In the genomic region with DNA sequence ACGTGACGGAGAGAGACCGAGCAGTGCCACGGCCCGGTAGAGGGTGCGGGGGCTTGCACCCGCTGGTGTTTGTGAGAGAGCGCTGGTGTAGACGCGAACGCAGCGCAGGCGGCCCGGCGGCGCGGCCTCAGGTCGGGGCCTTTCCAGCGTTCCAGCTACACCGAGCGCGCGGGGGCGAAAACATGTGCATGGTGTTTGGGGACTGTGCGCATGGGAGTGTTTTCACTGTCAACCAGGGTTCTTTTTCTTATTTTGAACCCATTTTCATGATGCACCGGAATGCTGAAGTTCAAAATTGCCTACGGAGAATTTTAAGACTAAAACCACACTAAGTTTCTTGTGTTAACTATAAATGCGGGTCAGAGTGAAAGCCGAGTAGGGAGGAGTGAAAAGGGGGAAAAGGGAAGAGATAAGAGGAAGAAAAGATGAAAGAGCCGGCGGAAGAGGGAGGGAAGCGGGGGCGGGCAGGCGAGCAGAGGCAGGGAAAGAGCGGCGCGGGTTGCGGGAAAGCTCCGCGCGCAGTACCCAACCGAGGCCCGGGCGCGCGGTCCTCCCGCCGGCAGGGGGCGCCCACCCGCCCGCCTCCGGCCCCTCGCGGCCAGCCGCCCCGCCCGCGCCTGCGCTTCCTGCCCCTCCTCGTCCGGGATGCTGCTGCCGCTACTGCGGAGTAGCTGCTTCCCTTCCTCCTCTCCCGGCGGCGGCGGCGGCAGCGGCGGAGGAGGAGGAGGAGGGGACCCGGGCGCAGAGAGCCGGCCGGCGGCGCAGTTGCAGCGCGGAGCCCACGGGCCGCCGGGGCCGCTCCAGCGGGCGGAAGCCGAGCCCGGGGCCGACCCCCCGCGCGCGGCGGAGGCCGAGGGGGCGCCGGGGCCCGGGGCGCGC, we compare ENCODE assay signal across 8 cellular contexts. TPM values are rescaled to one million over a fixed set of nuclear protein-coding genes. Genes with fewer than 3 reads are reported as not detected.
DNase-seq lines count a peak whose midpoint lies in the region; ATAC-seq and TF ChIP-seq lines count a peak whose summit lies in the region.

A gene with protein sequence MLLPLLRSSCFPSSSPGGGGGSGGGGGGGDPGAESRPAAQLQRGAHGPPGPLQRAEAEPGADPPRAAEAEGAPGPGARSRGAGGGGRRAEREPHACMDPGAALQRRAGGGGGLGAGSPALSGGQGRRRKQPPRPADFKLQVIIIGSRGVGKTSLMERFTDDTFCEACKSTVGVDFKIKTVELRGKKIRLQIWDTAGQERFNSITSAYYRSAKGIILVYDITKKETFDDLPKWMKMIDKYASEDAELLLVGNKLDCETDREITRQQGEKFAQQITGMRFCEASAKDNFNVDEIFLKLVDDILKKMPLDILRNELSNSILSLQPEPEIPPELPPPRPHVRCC (plus strand): TSS at position 643 of the 879 bp plus-strand sequence. CDS start 3 bp downstream, at position 646.

- ATAC-seq in GM19324 (IDR thresholded peaks at IDR 0.05; ENCODE audit: low FRiP score, unreplicated experiment) (peak; percentile 81), HG03521 (IDR thresholded peaks at IDR 0.05; ENCODE audit: unreplicated experiment) (peak; percentile 69), lung (ENCODE audit: insufficient read depth, low FRiP score) (peak; percentile 93)

- WGBS in lung, 2 donors = 2% methylated on average over 63 to 98 of the region's 98 CpGs

- no peaks in the 10 kb centered on the region for H3K9me3 ChIP-seq in lung (ENCODE audit: control insufficient read depth in 2 of 2, insufficient read depth in 1 of 2, low read length in 1 of 2)

- CTCF ChIA-PET in activated CD4-positive, alpha-beta memory T cell treated with anti-CD3 and anti-CD28 coated beads, Interleukin-2, amount 10 ng/mL, durations not matched to agents 7 days and 5 days (lab: Charles Lee) = interaction anchor here (1.0 to 1.6 kb wide), 5 partner anchors 10 to 135 kb away, joined by 3 to 12 read pairs (median 4); no protein-coding TSS in a partner anchor

- H3K27ac ChIP-seq in lung (ENCODE audit: low read depth in 1 of 2, low read length in 1 of 2) = peak within 1 kb of the TSS; percentile 82 to 96

- no peaks in the 10 kb centered on the region for H3K27me3 ChIP-seq in lung (ENCODE audit: control insufficient read depth, insufficient read depth)

- peaks cover 12 to 14% of the 10 kb centered on the region in 2 donors for H3K4me1 ChIP-seq in lung (ENCODE audit: control insufficient read depth in 2 of 2, insufficient read depth in 2 of 2, low read length in 2 of 2)

- DNase-seq in Ammon's horn (ENCODE audit: low spot score) = peak; percentile 91
- peak; percentile 76 for DNase-seq in NCI-H774 (lab: John Stamatoyannopoulos, UW)
- DNase-seq in activated CD4-positive, alpha-beta memory T cell treated with anti-CD3 and anti-CD28 coated beads, Interleukin-2, amount 10 ng/mL, durations not matched to agents 7 days and 5 days = peak; percentile 87
- DNase-seq in ecto neural progenitor cell (ENCODE audit: low spot score) = peak; percentile 90
- peak; percentile 86 for DNase-seq in lung (ENCODE audit: low spot score)
- DNase-seq in stimulated activated CD4-positive, alpha-beta T cell treated with anti-CD3 and anti-CD28 coated beads, TNF-alpha, amount 100 ng/mL, for 24 hours (ENCODE audit: low read depth in 3 of 3) = peak; percentile 65 to 83 (median 83)

- H3K4me1 Mint-ChIP-seq in activated CD4-positive, alpha-beta memory T cell treated with anti-CD3 and anti-CD28 coated beads, Interleukin-2, amount 10 ng/mL, durations not matched to agents 7 days and 5 days = peaks cover 43% of the 10 kb centered on the region

- POLR2A ChIA-PET in activated CD4-positive, alpha-beta memory T cell treated with anti-CD3 and anti-CD28 coated beads, Interleukin-2, amount 10 ng/mL, durations not matched to agents 7 days and 5 days (lab: Charles Lee) = interaction anchor here (2.5 kb wide), 1 partner anchor 15 kb away, joined by 12 read pairs; no protein-coding TSS in a partner anchor

- peak; percentile 7 for TF ChIP-seq CTCF in lung (IDR thresholded peaks at IDR 0.05; ENCODE audit: control extremely low read depth, extremely low read depth)

- H3K36me3 ChIP-seq in lung (ENCODE audit: control insufficient read depth in 2 of 2, insufficient read depth in 2 of 2, low read length in 2 of 2) = no peaks in the 10 kb centered on the region

- H3K36me3 Mint-ChIP-seq in activated CD4-positive, alpha-beta memory T cell treated with anti-CD3 and anti-CD28 coated beads, Interleukin-2, amount 10 ng/mL, durations not matched to agents 7 days and 5 days (ENCODE audit: low read depth) = peaks cover 22% of the 10 kb centered on the region

- H3K27me3 Mint-ChIP-seq in activated CD4-positive, alpha-beta memory T cell treated with anti-CD3 and anti-CD28 coated beads, Interleukin-2, amount 10 ng/mL, durations not matched to agents 7 days and 5 days = peaks cover 12% of the 10 kb centered on the region

- no peaks in the 10 kb centered on the region for H3K9me3 Mint-ChIP-seq in activated CD4-positive, alpha-beta memory T cell treated with anti-CD3 and anti-CD28 coated beads, Interleukin-2, amount 10 ng/mL, durations not matched to agents 7 days and 5 days

- H3K27ac Mint-ChIP-seq in activated CD4-positive, alpha-beta memory T cell treated with anti-CD3 and anti-CD28 coated beads, Interleukin-2, amount 10 ng/mL, durations not matched to agents 7 days and 5 days = peak within 1 kb of the TSS; percentile 70

- peak within 1 kb of the TSS; percentile 94 for H3K4me3 ChIP-seq in lung

- H3K4me3 Mint-ChIP-seq in activated CD4-positive, alpha-beta memory T cell treated with anti-CD3 and anti-CD28 coated beads, Interleukin-2, amount 10 ng/mL, durations not matched to agents 7 days and 5 days = peak within 1 kb of the TSS; percentile 80

RNA-seq across cellular contexts. Expression of the gene that starts here (rescaled TPM):
- total RNA-seq in activated CD4-positive, alpha-beta memory T cell treated with anti-CD3 and anti-CD28 coated beads, Interleukin-2, amount 10 ng/mL, durations not matched to agents 7 days and 5 days = 10 to 100 TPM; 12.5 to 14.6 TPM
- total RNA-seq in lung = 10 to 100 TPM; 36.3 to 74.5 TPM
- 10 to 100 TPM; 26.7 to 42.1 TPM for polyA plus RNA-seq in lung

Comparison
In these comparisons a context has a peak if more than half of its experiments do, and no peak if none do; other contexts are left out.
1. Peak in every context shown above with its lines: DNase-seq, ATAC-seq, H3K4me3 ChIP-seq and H3K27ac ChIP-seq.